In the genomic region with DNA sequence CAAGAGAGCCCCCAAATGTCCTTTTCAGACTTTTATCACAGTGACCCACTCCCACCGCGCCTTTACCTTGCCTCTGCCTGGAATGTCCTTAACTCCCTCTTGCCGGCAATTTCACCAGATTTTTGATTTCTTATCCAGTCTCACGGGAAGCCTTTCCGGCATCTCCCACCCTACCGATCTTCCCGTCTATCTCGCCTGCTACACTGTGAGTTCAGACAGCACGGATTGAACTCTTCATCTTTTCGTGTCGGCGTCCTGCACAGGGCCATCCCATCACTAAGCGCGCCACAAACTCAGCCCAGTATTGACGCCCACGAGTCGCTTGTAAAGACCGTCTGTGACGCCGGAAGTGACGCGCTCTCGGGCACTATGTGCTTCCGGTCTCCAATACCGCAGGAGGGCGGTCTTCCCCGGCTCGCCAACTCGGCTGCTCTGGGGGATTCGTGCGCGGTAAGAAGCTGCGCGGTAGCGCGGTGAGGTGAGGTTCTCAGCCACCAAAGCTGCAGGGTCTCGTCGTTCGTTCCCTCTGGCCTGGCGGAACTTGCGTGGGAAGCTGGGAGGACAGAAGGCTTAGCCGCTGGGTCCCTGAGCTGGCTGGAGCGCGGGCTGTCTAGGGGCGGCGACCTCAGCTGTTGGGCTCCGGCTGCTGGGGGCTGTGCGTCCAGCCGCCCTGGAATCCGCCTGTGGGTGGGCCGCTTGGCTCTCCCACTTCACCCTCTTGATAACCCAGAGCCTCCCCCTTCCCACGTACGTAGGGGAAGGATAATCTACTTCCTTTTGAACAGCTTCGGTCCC, we compare ENCODE assay signal across 8 cellular contexts. TPM values are rescaled to one million over a fixed set of nuclear protein-coding genes. Genes with fewer than 3 reads are reported as not detected.
A peak's percentile ranks its signal among the peaks of the same experiment; 100 is the strongest.
DNase-seq lines count a peak whose midpoint lies in the region; ATAC-seq and TF ChIP-seq lines count a peak whose summit lies in the region.

ZCCHC9 (plus strand) TSS at position 367 of the 795 bp plus-strand sequence. CDS start 3,171 bp downstream, outside the sequence.

- peak within 1 kb of the TSS; percentile 93 for H3K9ac ChIP-seq in ES-I3 (ENCODE audit: low read depth, low read length)

- H3K27me3 Mint-ChIP-seq in natural killer cell (ENCODE audit: low read depth in 2 of 2) = no peaks in the 10 kb centered on the region

- intact Hi-C loops in natural killer cell (cut with micrococcal nuclease) = loop anchor here (1.0 to 5.0 kb wide), 2 partner anchors 646 to 1776 kb away; partner anchors contain the start of genes TMEM167A and XRCC4

- ATAC-seq in natural killer cell = peak; percentile 91 to 96 (median 94)

- no peaks in the 10 kb centered on the region for H3K9me3 ChIP-seq in ES-I3 (ENCODE audit: control insufficient read depth, insufficient read depth, low read length)

- peak; percentile 16; the same call in 1 of the 2 replicates for TF ChIP-seq CTCF in LNCaP clone FGC (IDR thresholded peaks at IDR 0.05; ENCODE audit: control insufficient read depth, extremely low read depth, insufficient read depth)
- TF ChIP-seq CTCF in natural killer cell (IDR thresholded peaks at IDR 0.05) = no peak

- no peaks in the 10 kb centered on the region for H3K36me3 ChIP-seq in ES-I3 (ENCODE audit: insufficient read depth, low read length)

- peak; percentile 91 for DNase-seq in H4 (ENCODE audit: low spot score)
- DNase-seq in LNCaP clone FGC (ENCODE audit: low read depth) = peak; percentile 86
- peak; percentile 85 for DNase-seq in activated T-helper 9 cell treated with anti-CD3 and anti-CD28 coated beads, Interleukin-2, amount 50 U/mL, for 16 hours (ENCODE audit: low read depth)
- DNase-seq in fibroblast of peridontal ligament (ENCODE audit: extremely low read depth) = peak; percentile 96
- DNase-seq in natural killer cell = peak; percentile 90
- peak; percentile 94 for DNase-seq in stimulated activated naive CD4-positive, alpha-beta T cell treated with Interleukin-2 at 50 U/mL for 16 hours (lab: John Stamatoyannopoulos, UW)

- H3K27ac Mint-ChIP-seq in natural killer cell = peak within 1 kb of the TSS; percentile 97 to 99

- 0 out of 2 replicates have a peak, but pooled peaks cover 3% of the 10 kb centered on the region for H3K4me1 ChIP-seq in ES-I3 (ENCODE audit: insufficient read depth, low read length)

- H3K4me3 Mint-ChIP-seq in natural killer cell = peak within 1 kb of the TSS; percentile 99

- peaks cover 27 to 37% of the 10 kb centered on the region in 2 donors for H3K4me1 Mint-ChIP-seq in natural killer cell

- TF ChIP-seq POLR2A in Raji (IDR thresholded peaks at IDR 0.05; ENCODE audit: insufficient read depth, low read depth, low read length) = peak; percentile 97

- H3K9me3 Mint-ChIP-seq in natural killer cell = no peaks in the 10 kb centered on the region

- H3K4me3 ChIP-seq in LNCaP clone FGC (ENCODE audit: low read depth, low read length) = peak within 1 kb of the TSS; percentile 91

- H3K36me3 Mint-ChIP-seq in natural killer cell = no peaks in the 10 kb centered on the region

RNA-seq across cellular contexts. Expression of gene ZCCHC9, which starts in this region (rescaled TPM):
- total RNA-seq in H4 (2014; rRNA removed; shearing (Covaris generic)) = 19.9 and 22.3 TPM in 2 replicates
- total RNA-seq in natural killer cell = 10 to 100 TPM in 1 of 3 donors, 1 to 10 TPM in 2; 9.4 to 10.8 (median 9.8) TPM

Comparison
In these comparisons a context has a peak if more than half of its experiments do, and no peak if none do; other contexts are left out.
1. Peak in every context shown above with its lines: DNase-seq, ATAC-seq and H3K4me3 ChIP-seq.